In the genomic region with DNA sequence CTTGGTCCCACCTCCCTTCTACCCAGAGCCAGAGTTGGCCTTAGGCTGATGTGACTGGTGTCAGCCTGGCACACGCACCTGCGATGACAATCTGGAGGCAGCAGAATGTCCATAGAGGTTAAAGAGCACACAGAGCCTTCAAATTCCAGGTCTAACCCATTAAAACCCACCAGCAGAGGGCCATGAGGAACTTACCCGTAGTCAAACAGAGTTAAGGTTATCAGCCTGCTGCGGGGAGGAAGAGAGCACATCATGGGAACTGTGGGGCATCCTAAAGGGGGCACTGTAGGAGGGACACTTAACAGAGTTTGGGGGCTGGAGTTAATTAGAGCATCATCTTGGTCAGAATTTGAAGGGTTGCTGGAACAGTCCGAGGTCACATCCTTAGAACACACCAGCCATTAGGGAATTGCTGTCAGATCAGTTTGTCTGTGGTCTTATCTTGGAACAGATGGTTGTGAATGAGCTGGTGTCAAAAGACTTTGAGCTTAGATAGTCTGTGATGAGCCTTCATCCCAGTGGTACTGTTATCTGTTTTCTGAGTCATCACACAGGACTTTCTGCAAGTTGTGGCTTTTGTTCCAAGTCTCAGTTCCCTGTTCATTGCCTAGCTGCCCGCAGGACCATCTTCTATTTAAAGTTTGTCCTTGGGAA, we compare ENCODE assay signal across 10 cellular contexts.
DNase-seq lines count a peak whose midpoint lies in the region; ATAC-seq and TF ChIP-seq lines count a peak whose summit lies in the region.
"Had no signal": no experiment of that assay in that cellular context is flagged by ENCODE, and none has a peak within 500 bp of the region (broad histone marks: within the 10 kb centered on the region; RNA-seq: fewer than 3 reads in every experiment).

No MANE protein-coding gene starts in this region.

- H3K27ac ChIP-seq in heart left ventricle (peak overlapping the region in 10 of 12 donors; percentile 33 to 95 (median 80)), OCI-LY1 (ENCODE audit: low read depth, low read length, poor library complexity, severe bottlenecking) (no peak overlapping the region), foreskin keratinocyte (no peak overlapping the region), tibial artery (peak overlapping the region; percentile 58 to 62), stomach (peak overlapping the region in 2 of 5 donors; percentile 52 to 72)

- ATAC-seq in heart left ventricle, result no peak
- ATAC-seq in Right ventricle myocardium inferior, result no peak
- ATAC-seq in foreskin keratinocyte, result no peak
- ATAC-seq in omental fat pad (ENCODE audit: low FRiP score), result no peak
- ATAC-seq: activated CD8-positive, alpha-beta T cell treated with anti-CD3 and anti-CD28 coated beads for 36 hours had no signal

- H3K36me3 ChIP-seq in heart left ventricle (no peaks in the 10 kb centered on the region), OCI-LY1 (ENCODE audit: insufficient read depth, low read length) (no peaks in the 10 kb centered on the region), tibial artery (no peaks in the 10 kb centered on the region), stomach (no peaks in the 10 kb centered on the region)
- H3K36me3 ChIP-seq: Peyer's patch had no signal

- peaks cover 0 to 81% (median 32%) of the 10 kb centered on the region in 12 donors for H3K4me1 ChIP-seq in heart left ventricle
- H3K4me1 ChIP-seq in OCI-LY1 (ENCODE audit: insufficient read depth, low read length, severe bottlenecking), result no peaks in the 10 kb centered on the region
- no peaks in the 10 kb centered on the region for H3K4me1 ChIP-seq in foreskin keratinocyte
- peaks cover 0 to 44% (median 33%) of the 10 kb centered on the region in 4 donors for H3K4me1 ChIP-seq in tibial artery
- H3K4me1 ChIP-seq in stomach, result peaks cover 8 to 31% (median 19%) of the 10 kb centered on the region in 4 donors

- H3K9me3 ChIP-seq in heart left ventricle, result no peaks in the 10 kb centered on the region
- H3K9me3 ChIP-seq in OCI-LY1 (ENCODE audit: low read length), result no peaks in the 10 kb centered on the region
- H3K9me3 ChIP-seq in tibial artery, result no peaks in the 10 kb centered on the region
- no peaks in the 10 kb centered on the region for H3K9me3 ChIP-seq in stomach

- H4K20me1 ChIP-seq in OCI-LY1 (ENCODE audit: insufficient read depth, low read length), result no peaks in the 10 kb centered on the region

- no peak overlapping the region for H3K9ac ChIP-seq in OCI-LY1 (ENCODE audit: low read length)

- TF ChIP-seq CTCF in heart left ventricle (IDR thresholded peaks at IDR 0.05) (peak in 5 of 12 donors; percentile 6 to 30 (median 14)), OCI-LY1 (IDR thresholded peaks at IDR 0.05; ENCODE audit: low read length) (peak; percentile 50), foreskin keratinocyte (conservative IDR thresholded peaks at IDR 0.05) (peak; percentile 9), tibial artery (IDR thresholded peaks at IDR 0.05) (no peak), omental fat pad (IDR thresholded peaks at IDR 0.05) (no peak), stomach (IDR thresholded peaks at IDR 0.05) (no peak)

- DNase-seq in heart left ventricle (no peak), Right ventricle myocardium inferior (ENCODE audit: missing footprints) (no peak), foreskin keratinocyte (no peak), tibial artery (no peak), omental fat pad (ENCODE audit: low spot score) (no peak), DMS79 treated with DMSO at 0.1 percent for 48 hours (lab: John Stamatoyannopoulos, UW) (no peak), stomach (no peak)
- DNase-seq: activated CD8-positive, alpha-beta T cell treated with anti-CD3 and anti-CD28 coated beads for 36 hours; Peyer's patch had no signal

- H3K79me2 ChIP-seq in OCI-LY1 (ENCODE audit: insufficient read depth, low read length), result no peaks in the 10 kb centered on the region

- H3K27me3 ChIP-seq in heart left ventricle (no peaks in the 10 kb centered on the region), OCI-LY1 (ENCODE audit: insufficient read depth, low read length) (no peaks in the 10 kb centered on the region; the same call in 1 of the 2 replicates), foreskin keratinocyte (no peaks in the 10 kb centered on the region), tibial artery (no peaks in the 10 kb centered on the region), stomach (peaks cover 0 to 4% (median 0%) of the 10 kb centered on the region in 3 donors)
- H3K27me3 ChIP-seq: Peyer's patch had no signal

- intact Hi-C loops in heart left ventricle (cut with DNase I), result loop anchor here in 3 of 10 donors (5.0 kb wide), 2 partner anchors 71 to 76 kb away; a partner anchor contains a TSS
- intact Hi-C loops in Right ventricle myocardium inferior (cut with DNase I), result no loop called here
- intact Hi-C loops in tibial artery (cut with DNase I; ENCODE audit: low total_unique reads), result no loop called here
- intact Hi-C loops in stomach (cut with DNase I; ENCODE audit: low total_unique reads), result no loop called here

- WGBS in heart left ventricle, 4 donors, result 54 to 68% (median 57%) methylated on average over 6 of the region's 6 CpGs
- 66 to 72% (median 68%) methylated on average over 6 of the region's 6 CpGs for WGBS in stomach, 5 donors

- H2AFZ ChIP-seq in OCI-LY1 (ENCODE audit: low read length), result no peak overlapping the region

- H3K4me2 ChIP-seq in OCI-LY1 (ENCODE audit: low read length), result no peak overlapping the region

- H3K9me2 ChIP-seq in OCI-LY1 (ENCODE audit: low read depth, low read length), result no peaks in the 10 kb centered on the region

- H3K4me3 ChIP-seq in heart left ventricle (no peak overlapping the region), OCI-LY1 (ENCODE audit: low read depth, low read length, poor library complexity, severe bottlenecking) (no peak overlapping the region), tibial artery (no peak overlapping the region), stomach (no peak overlapping the region)
- H3K4me3 ChIP-seq: Peyer's patch had no signal

- no peak for TF ChIP-seq EP300 in stomach (IDR thresholded peaks at IDR 0.05)

- TF ChIP-seq POLR2A in heart left ventricle (IDR thresholded peaks at IDR 0.05), result no peak
- no peak for TF ChIP-seq POLR2A in stomach (IDR thresholded peaks at IDR 0.05)

- no peaks in the 10 kb centered on the region for H3F3A ChIP-seq in OCI-LY1 (ENCODE audit: insufficient read depth, low read length)

Comparison
In these comparisons a context has a peak if more than half of its experiments do, and no peak if none do; other contexts are left out.
1. H3K27ac ChIP-seq: peak in heart left ventricle (10 of 12) and tibial artery (2 of 2); none in OCI-LY1 (single experiment) and foreskin keratinocyte (single experiment).
2. CTCF ChIP-seq: peak in OCI-LY1 (single experiment) and foreskin keratinocyte (single experiment); none in tibial artery (0 of 2), omental fat pad (0 of 3) and stomach (0 of 7).